8 cellular contexts compared by ENCODE assay signal in the genomic region with DNA sequence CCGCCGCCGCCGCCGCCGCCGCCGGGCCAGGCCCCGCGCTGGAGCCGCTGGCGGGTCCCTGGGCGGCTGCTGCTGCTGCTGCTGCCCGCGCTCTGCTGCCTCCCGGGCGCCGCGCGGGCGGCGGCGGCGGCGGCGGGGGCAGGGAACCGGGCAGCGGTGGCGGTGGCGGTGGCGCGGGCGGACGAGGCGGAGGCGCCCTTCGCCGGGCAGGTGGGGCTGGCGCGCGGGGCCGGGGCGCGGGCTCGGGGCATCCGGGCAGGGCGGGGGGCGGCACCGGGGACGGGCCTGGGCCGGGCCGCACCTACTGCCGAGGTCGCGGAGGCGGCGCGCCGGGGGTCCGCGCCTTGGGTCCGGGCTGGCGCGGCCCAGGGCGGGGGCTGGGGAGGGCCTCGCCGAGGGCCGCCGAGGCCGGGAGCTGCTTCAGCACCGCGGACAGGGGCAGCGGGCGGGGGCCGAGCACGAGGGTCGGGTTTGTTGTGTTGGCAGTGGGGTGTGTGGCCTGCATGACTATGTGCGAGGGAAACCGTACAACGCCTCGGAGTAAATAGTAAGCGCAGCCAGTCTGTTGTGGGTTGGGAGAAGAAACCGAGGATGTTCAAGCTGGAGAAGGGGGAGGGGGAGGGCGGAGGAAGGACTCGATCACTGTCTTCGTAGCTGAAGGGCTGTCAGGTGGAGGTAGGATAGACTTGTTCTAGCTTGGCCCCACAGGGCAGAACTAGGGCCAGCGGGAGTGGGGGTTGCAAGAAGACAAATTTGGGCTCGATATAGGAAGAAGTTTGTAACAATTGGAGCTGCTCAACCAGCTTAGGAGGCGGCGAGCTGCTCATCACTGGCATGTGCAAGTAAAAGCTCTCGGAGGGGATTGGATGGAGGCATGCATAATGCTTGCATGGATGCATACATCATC. TPM values are rescaled to one million over a fixed set of nuclear protein-coding genes. Genes with fewer than 3 reads are reported as not detected.
DNase-seq lines count a peak whose midpoint lies in the region; ATAC-seq and TF ChIP-seq lines count a peak whose summit lies in the region.

No MANE protein-coding gene starts in this region.

- peaks cover 21 to 52% (median 32%) of the 10 kb centered on the region in 5 donors for H3K27me3 Mint-ChIP-seq in naive thymus-derived CD8-positive, alpha-beta T cell

- DNase-seq in GM03348 (ENCODE audit: low spot score) (peak; percentile 83), NCI-H2227 treated with DMSO at 0.1 percent for 48 hours (lab: John Stamatoyannopoulos, UW) (peak; percentile 43), activated T-cell treated with anti-CD3 and anti-CD28 coated beads for 4 hours (peak; percentile 11), epithelial cell of proximal tubule (ENCODE audit: low read depth) (no peak), superior temporal gyrus (ENCODE audit: extremely low spot score) (peak; percentile 33)
- peak in 9 of 10 donors; percentile 14 to 49 (median 38) for DNase-seq in naive thymus-derived CD8-positive, alpha-beta T cell

- H3K36me3 Mint-ChIP-seq in naive thymus-derived CD8-positive, alpha-beta T cell, result peaks cover 28 to 37% (median 35%) of the 10 kb centered on the region in 3 donors

- POLR2A ChIA-PET in naive thymus-derived CD8-positive, alpha-beta T cell (lab: Charles Lee), result interaction anchor here (1.2 kb wide), 1 partner anchor 51 kb away, joined by 5 read pairs; the partner anchor contains the start of gene MMP24OS

- peaks cover 9 to 15% (median 12%) of the 10 kb centered on the region in 4 donors for H3K4me1 Mint-ChIP-seq in naive thymus-derived CD8-positive, alpha-beta T cell

- peak overlapping the region in 2 of 10 donors; percentile 56 to 79 for H3K27ac Mint-ChIP-seq in naive thymus-derived CD8-positive, alpha-beta T cell

- H3K9me3 Mint-ChIP-seq in naive thymus-derived CD8-positive, alpha-beta T cell, result peaks cover 0 to 2% (median 0%) of the 10 kb centered on the region in 9 donors

- no peak for TF ChIP-seq CTCF in epithelial cell of proximal tubule (conservative IDR thresholded peaks at IDR 0.05; ENCODE audit: low read depth, low read length)

- H3K4me3 ChIP-seq in epithelial cell of proximal tubule (ENCODE audit: low read depth, low read length), result peak overlapping the region; percentile 35

- peak; percentile 81 to 88 for ATAC-seq in naive thymus-derived CD8-positive, alpha-beta T cell
- no peak for ATAC-seq in HG03342 (IDR thresholded peaks at IDR 0.05; ENCODE audit: unreplicated experiment)
- ATAC-seq in GM21447 (IDR thresholded peaks at IDR 0.05; ENCODE audit: unreplicated experiment), result no peak

- peak overlapping the region; percentile 51 to 89 (median 72) for H3K4me3 Mint-ChIP-seq in naive thymus-derived CD8-positive, alpha-beta T cell

RNA-seq across cellular contexts. Expression of gene MMP24, which starts 0.5 kb away (rescaled TPM):
- 8.2 and 12.2 TPM in 2 replicates for total RNA-seq in epithelial cell of proximal tubule
- total RNA-seq in naive thymus-derived CD8-positive, alpha-beta T cell, result not detected
- under 1 TPM; 0.07 to 0.13 (median 0.08) TPM for polyA plus RNA-seq in naive thymus-derived CD8-positive, alpha-beta T cell

RNA-seq across cellular contexts. Expression of gene MMP24OS, which starts 50.9 kb away (rescaled TPM):
- 16.1 and 32.3 TPM in 2 replicates for total RNA-seq in epithelial cell of proximal tubule
- 10 to 100 TPM; 83.4 to 85.9 TPM for total RNA-seq in naive thymus-derived CD8-positive, alpha-beta T cell
- polyA plus RNA-seq in naive thymus-derived CD8-positive, alpha-beta T cell, result 10 to 100 TPM in 1 of 3 donors, 1 to 10 TPM in 2; 7.6 to 12.3 (median 9.0) TPM

RNA-seq across cellular contexts. Expression of gene PROCR, which starts 55.2 kb away (rescaled TPM):
- 39.3 and 56.6 TPM in 2 replicates for total RNA-seq in epithelial cell of proximal tubule
- total RNA-seq in naive thymus-derived CD8-positive, alpha-beta T cell, result 1 to 10 TPM; 3.2 to 4.0 TPM
- 1 to 10 TPM; 5.9 to 8.5 (median 6.0) TPM for polyA plus RNA-seq in naive thymus-derived CD8-positive, alpha-beta T cell

RNA-seq across cellular contexts. Expression of gene EIF6, which starts 57.5 kb away (rescaled TPM):
- 315 and 480 TPM in 2 replicates for total RNA-seq in epithelial cell of proximal tubule
- total RNA-seq in naive thymus-derived CD8-positive, alpha-beta T cell, result 10 to 100 TPM; 54.7 to 60.9 TPM
- 100 to 1,000 TPM; 155 to 174 (median 157) TPM for polyA plus RNA-seq in naive thymus-derived CD8-positive, alpha-beta T cell

Comparison
In these comparisons a context has a peak if more than half of its experiments do, and no peak if none do; other contexts are left out.
1. ATAC-seq: peak in naive thymus-derived CD8-positive, alpha-beta T cell (2 of 2); none in HG03342 (single experiment) and GM21447 (single experiment).